In the genomic region with DNA sequence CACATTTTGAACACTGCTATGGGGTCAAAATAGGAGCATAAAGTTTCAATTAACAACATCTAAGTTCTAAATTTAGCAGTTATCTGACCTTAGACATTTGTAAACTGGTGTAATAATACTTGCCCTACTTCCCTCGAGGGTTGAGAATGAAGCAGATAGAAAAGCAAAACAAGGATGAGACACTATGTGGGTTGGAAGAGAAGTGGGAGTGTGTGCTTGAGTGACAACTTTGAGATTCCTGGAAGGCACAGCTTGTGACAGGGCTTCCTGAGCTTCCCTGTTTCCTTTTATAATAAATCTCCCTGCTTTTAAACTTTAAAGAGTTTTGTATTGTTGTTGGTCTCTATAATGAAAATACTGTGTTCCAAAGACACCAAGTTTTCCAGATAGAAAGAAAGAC, we compare ENCODE assay signal across 30 cellular contexts.
"Had no signal": no experiment of that assay in that cellular context is flagged by ENCODE, and none has a peak within 500 bp of the region (broad histone marks: within the 10 kb centered on the region; RNA-seq: fewer than 3 reads in every experiment).

No MANE protein-coding gene starts in this region.

- H3K27me3 Mint-ChIP-seq: activated B cell treated with CpG ODN at 0.5 μM for 24 hours; activated CD4-positive, alpha-beta memory T cell treated with anti-CD3 and anti-CD28 coated beads for 36 hours; activated CD4-positive, alpha-beta T cell treated with anti-CD3 and anti-CD28 coated beads for 36 hours; activated CD4-positive, alpha-beta T cell treated with anti-CD3 and anti-CD28 coated beads, Interleukin-2, amount 10 ng/mL, durations not matched to agents 24 days and 14 days; activated CD8-positive, alpha-beta memory T cell treated with anti-CD3 and anti-CD28 coated beads, Interleukin-2, amount 10 ng/mL, durations not matched to agents 7 days and 5 days; activated naive CD4-positive, alpha-beta T cell treated with anti-CD3 and anti-CD28 coated beads, Interleukin-2, amount 50 U/mL, for 24 hours; activated naive CD8-positive, alpha-beta T cell treated with anti-CD3 and anti-CD28 coated beads for 36 hours; activated naive CD8-positive, alpha-beta T cell treated with anti-CD3 and anti-CD28 coated beads, Interleukin-2, amount 50 U/mL, for 24 hours had no signal

- H3K4me3 ChIP-seq: adrenal gland, body of pancreas, colonic mucosa, esophagus squamous epithelium, gastroesophageal sphincter had no signal

- H3K36me3 Mint-ChIP-seq: activated CD4-positive, alpha-beta memory T cell treated with anti-CD3 and anti-CD28 coated beads for 36 hours; activated CD8-positive, alpha-beta memory T cell treated with anti-CD3 and anti-CD28 coated beads, Interleukin-2, amount 10 ng/mL, durations not matched to agents 7 days and 5 days; activated naive CD4-positive, alpha-beta T cell treated with anti-CD3 and anti-CD28 coated beads, Interleukin-2, amount 50 U/mL, for 24 hours; activated naive CD8-positive, alpha-beta T cell treated with anti-CD3 and anti-CD28 coated beads for 36 hours had no signal

- H3K9me3 Mint-ChIP-seq: activated CD4-positive, alpha-beta T cell treated with anti-CD3 and anti-CD28 coated beads, Interleukin-2, amount 10 ng/mL, durations not matched to agents 24 days and 14 days had no signal

- H3K4me1 Mint-ChIP-seq: activated B cell treated with CpG ODN at 0.5 μM for 24 hours; activated CD4-positive, alpha-beta T cell treated with anti-CD3 and anti-CD28 coated beads for 36 hours; activated CD4-positive, alpha-beta T cell treated with anti-CD3 and anti-CD28 coated beads, Interleukin-2, amount 10 ng/mL, durations not matched to agents 24 days and 14 days; activated CD8-positive, alpha-beta memory T cell treated with anti-CD3 and anti-CD28 coated beads, Interleukin-2, amount 10 ng/mL, durations not matched to agents 7 days and 5 days; activated naive CD4-positive, alpha-beta T cell treated with anti-CD3 and anti-CD28 coated beads, Interleukin-2, amount 50 U/mL, for 24 hours; activated naive CD8-positive, alpha-beta T cell treated with anti-CD3 and anti-CD28 coated beads for 36 hours; activated naive CD8-positive, alpha-beta T cell treated with anti-CD3 and anti-CD28 coated beads, Interleukin-2, amount 50 U/mL, for 24 hours had no signal

- H3K27ac ChIP-seq: adrenal gland, body of pancreas, colonic mucosa, epithelial cell of prostate, esophagus squamous epithelium, gastroesophageal sphincter had no signal

- H3K27ac Mint-ChIP-seq: activated B cell treated with CpG ODN at 0.5 μM for 24 hours; activated CD4-positive, alpha-beta memory T cell treated with anti-CD3 and anti-CD28 coated beads for 36 hours; activated CD4-positive, alpha-beta T cell treated with anti-CD3 and anti-CD28 coated beads for 36 hours; activated CD4-positive, alpha-beta T cell treated with anti-CD3 and anti-CD28 coated beads, Interleukin-2, amount 10 ng/mL, durations not matched to agents 24 days and 14 days; activated CD8-positive, alpha-beta memory T cell treated with anti-CD3 and anti-CD28 coated beads, Interleukin-2, amount 10 ng/mL, durations not matched to agents 7 days and 5 days; activated CD8-positive, alpha-beta T cell treated with anti-CD3 and anti-CD28 coated beads, Interleukin-2, amount 10 ng/mL, durations not matched to agents 7 days and 5 days; activated naive CD4-positive, alpha-beta T cell treated with anti-CD3 and anti-CD28 coated beads for 36 hours; activated naive CD4-positive, alpha-beta T cell treated with anti-CD3 and anti-CD28 coated beads, Interleukin-2, amount 50 U/mL, for 24 hours; activated naive CD8-positive, alpha-beta T cell treated with anti-CD3 and anti-CD28 coated beads for 36 hours; activated naive CD8-positive, alpha-beta T cell treated with anti-CD3 and anti-CD28 coated beads, Interleukin-2, amount 50 U/mL, for 24 hours; activated T-helper 1 cell treated with anti-CD3 and anti-CD28 coated beads, Interleukin-12 subunit alpha, Interleukin-12 subunit beta, Interleukin-2, Interleukin-4 antibody, amounts not matched to agents 30 ng/mL and 10 ng/mL and 1 ng/mL, durations not matched to agents 14 hours and 24 hours and 36 hours; activated T-helper 2 cell treated with anti-CD3 and anti-CD28 coated beads, Interferon-gamma antibody, Interleukin-2, Interleukin-4, amounts not matched to agents 10 μg/mL and 5 μg/mL and 100 μg/mL, durations not matched to agents 14 hours and 24 hours and 36 hours had no signal

- H3K36me3 ChIP-seq: adrenal gland, colonic mucosa, esophagus squamous epithelium, gastroesophageal sphincter had no signal

- ATAC-seq: activated CD4-positive, alpha-beta T cell treated with anti-CD3 and anti-CD28 coated beads for 36 hours; activated CD8-positive, alpha-beta memory T cell treated with anti-CD3 and anti-CD28 coated beads, Interleukin-2, amount 10 ng/mL, durations not matched to agents 7 days and 5 days; activated CD8-positive, alpha-beta T cell treated with anti-CD3 and anti-CD28 coated beads, Interleukin-2, amount 10 ng/mL, durations not matched to agents 7 days and 5 days; activated naive CD8-positive, alpha-beta T cell treated with anti-CD3 and anti-CD28 coated beads, Interleukin-2, amount 50 U/mL, for 24 hours; body of pancreas; gastroesophageal sphincter had no signal

- H3K9me3 ChIP-seq: adrenal gland, body of pancreas, colonic mucosa, esophagus squamous epithelium, gastroesophageal sphincter had no signal

- DNase-seq: activated B cell treated with CpG ODN at 0.5 μM for 24 hours; activated CD4-positive, alpha-beta memory T cell treated with anti-CD3 and anti-CD28 coated beads for 36 hours; activated CD4-positive, alpha-beta T cell treated with anti-CD3 and anti-CD28 coated beads for 36 hours; activated CD4-positive, alpha-beta T cell treated with anti-CD3 and anti-CD28 coated beads, Interleukin-2, amount 10 ng/mL, durations not matched to agents 24 days and 14 days; activated CD4-positive, CD25-positive, alpha-beta regulatory T cell treated with anti-CD3 and anti-CD28 coated beads, Interleukin-2, amount 50 U/mL, for 72 hours; activated CD8-positive, alpha-beta memory T cell treated with anti-CD3 and anti-CD28 coated beads, Interleukin-2, amount 10 ng/mL, durations not matched to agents 7 days and 5 days; activated CD8-positive, alpha-beta memory T cell treated with anti-CD3 and anti-CD28 coated beads, Interleukin-2, amount 50 U/mL, for 4 hours; activated CD8-positive, alpha-beta T cell treated with anti-CD3 and anti-CD28 coated beads, Interleukin-2, amount 10 ng/mL, durations not matched to agents 7 days and 5 days; activated effector memory CD4-positive, alpha-beta T cell treated with anti-CD3 and anti-CD28 coated beads, Interleukin-2, amount 50 U/mL, for 16 hours; activated naive CD4-positive, alpha-beta T cell treated with anti-CD3 and anti-CD28 coated beads for 36 hours; activated naive CD8-positive, alpha-beta T cell treated with anti-CD3 and anti-CD28 coated beads for 36 hours; activated naive CD8-positive, alpha-beta T cell treated with anti-CD3 and anti-CD28 coated beads, Interleukin-2, amount 50 U/mL, for 24 hours; activated T-cell treated with anti-CD3 and anti-CD28 coated beads, Interleukin-2, amount 50 U/mL, for 1 hour; activated T-cell treated with anti-CD3 and anti-CD28 coated beads, Interleukin-2, amount 50 U/mL, for 48 hours; adrenal gland; amygdala; aorta; body of pancreas; central memory CD4-positive, alpha-beta T cell; cerebellar nuclear complex; colonic mucosa; effector CD8-positive, alpha-beta T cell; esophagus squamous epithelium; foreskin melanocyte; T-helper 2 cell had no signal

- H3K4me1 ChIP-seq: adrenal gland, body of pancreas, colonic mucosa, esophagus squamous epithelium, gastroesophageal sphincter had no signal

- H3K27me3 ChIP-seq: adrenal gland, body of pancreas, colonic mucosa, esophagus squamous epithelium, gastroesophageal sphincter had no signal

- H3K4me3 Mint-ChIP-seq: activated B cell treated with CpG ODN at 0.5 μM for 24 hours; activated CD4-positive, alpha-beta memory T cell treated with anti-CD3 and anti-CD28 coated beads for 36 hours; activated CD4-positive, alpha-beta T cell treated with anti-CD3 and anti-CD28 coated beads for 36 hours; activated CD4-positive, alpha-beta T cell treated with anti-CD3 and anti-CD28 coated beads, Interleukin-2, amount 10 ng/mL, durations not matched to agents 24 days and 14 days; activated CD8-positive, alpha-beta memory T cell treated with anti-CD3 and anti-CD28 coated beads, Interleukin-2, amount 10 ng/mL, durations not matched to agents 7 days and 5 days; activated CD8-positive, alpha-beta T cell treated with anti-CD3 and anti-CD28 coated beads, Interleukin-2, amount 10 ng/mL, durations not matched to agents 7 days and 5 days; activated naive CD4-positive, alpha-beta T cell treated with anti-CD3 and anti-CD28 coated beads for 36 hours; activated naive CD4-positive, alpha-beta T cell treated with anti-CD3 and anti-CD28 coated beads, Interleukin-2, amount 50 U/mL, for 24 hours; activated naive CD8-positive, alpha-beta T cell treated with anti-CD3 and anti-CD28 coated beads for 36 hours; activated naive CD8-positive, alpha-beta T cell treated with anti-CD3 and anti-CD28 coated beads, Interleukin-2, amount 50 U/mL, for 24 hours; activated T-helper 1 cell treated with anti-CD3 and anti-CD28 coated beads, Interleukin-12 subunit alpha, Interleukin-12 subunit beta, Interleukin-2, Interleukin-4 antibody, amounts not matched to agents 30 ng/mL and 10 ng/mL and 1 ng/mL, durations not matched to agents 14 hours and 24 hours and 36 hours had no signal
